In the genomic region with DNA sequence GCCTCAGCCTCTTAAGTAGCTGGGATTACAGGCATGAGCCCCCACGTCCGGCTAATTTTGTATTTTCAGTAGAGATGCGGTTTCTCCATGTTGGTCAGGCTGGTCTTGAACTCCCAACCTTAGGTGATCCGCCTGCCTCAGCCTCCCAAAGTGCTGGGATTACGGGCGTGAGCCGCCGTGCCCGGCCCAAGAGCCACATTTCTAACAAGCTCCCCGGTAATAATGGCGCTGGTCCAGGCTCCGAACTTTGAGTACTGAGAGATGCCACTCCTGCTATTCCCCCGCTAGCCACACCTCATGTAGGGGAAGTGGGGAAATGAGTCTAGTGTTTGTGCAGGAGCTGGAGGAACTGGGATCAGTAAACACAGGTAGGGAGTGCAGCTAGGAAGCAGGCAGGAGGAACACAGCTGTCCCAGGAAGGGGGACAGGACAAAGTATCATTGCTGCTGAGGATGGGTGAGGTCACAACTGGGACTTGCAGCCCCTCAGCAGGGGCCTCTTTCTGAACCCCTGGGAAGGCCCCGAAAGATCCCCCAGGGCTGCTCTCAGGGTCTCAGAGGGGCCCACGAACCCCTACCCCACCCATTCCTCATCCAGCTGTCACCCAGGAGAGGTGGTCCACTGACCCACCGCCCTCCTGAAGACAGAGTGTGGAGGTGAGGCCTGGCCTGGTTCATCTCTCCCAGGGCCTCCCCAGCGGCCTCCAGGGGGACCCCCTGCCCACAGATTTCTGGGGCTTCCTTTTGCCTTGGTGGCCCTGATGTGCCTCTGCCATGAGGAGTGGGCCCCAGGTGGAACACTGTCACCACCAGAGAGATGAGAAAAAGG, we compare ENCODE assay signal across 27 cellular contexts. TPM values are rescaled to one million over a fixed set of nuclear protein-coding genes. Genes with fewer than 3 reads are reported as not detected.
DNase-seq lines count a peak whose midpoint lies in the region; ATAC-seq and TF ChIP-seq lines count a peak whose summit lies in the region.
"Had no signal": no experiment of that assay in that cellular context is flagged by ENCODE, and none has a peak within 500 bp of the region (broad histone marks: within the 10 kb centered on the region; RNA-seq: fewer than 3 reads in every experiment).

No MANE protein-coding gene starts in this region.

- peak; percentile 13 to 44; a peak in 2 of 4 replicates for TF ChIP-seq CTCF in GM23338 (conservative IDR thresholded peaks at IDR 0.05; ENCODE audit: low read depth in 2 of 2)
- TF ChIP-seq CTCF in SU-DHL-6 (IDR thresholded peaks at IDR 0.05; ENCODE audit: insufficient read depth, low read length, poor library complexity, severe bottlenecking) = no peak

- H3K9me3 ChIP-seq in BLaER1 (no peaks in the 10 kb centered on the region), SU-DHL-6 (ENCODE audit: insufficient read depth, low read length) (no peaks in the 10 kb centered on the region)
- H3K9me3 ChIP-seq: SJSA1, thoracic aorta, uterus had no signal

- H3K27me3 ChIP-seq in BLaER1 = peaks cover 22% of the 10 kb centered on the region; the same call in 1 of the 2 replicates
- H3K27me3 ChIP-seq in GM23338 (ENCODE audit: insufficient read depth) = peaks cover 17% of the 10 kb centered on the region
- no peaks in the 10 kb centered on the region for H3K27me3 ChIP-seq in SU-DHL-6 (ENCODE audit: low read length)

- H3K27ac Mint-ChIP-seq in GM23338 = no peak overlapping the region
- H3K27ac Mint-ChIP-seq: IgD-negative memory B cell; stimulated activated naive CD8-positive, alpha-beta T cell treated with anti-CD3 and anti-CD28 coated beads, Interleukin-15, Interleukin-2, amounts not matched to agents 100 ng/mL and 50 ng/mL, for 24 hours had no signal

- H4K20me1 ChIP-seq in BLaER1 = peaks cover 4% of the 10 kb centered on the region
- H4K20me1 ChIP-seq in GM23338 (replicated peaks; ENCODE audit: insufficient read depth) = no peaks in the 10 kb centered on the region
- H4K20me1 ChIP-seq in SU-DHL-6 (ENCODE audit: low read depth, low read length) = no peaks in the 10 kb centered on the region

- H3K4me2 ChIP-seq in BLaER1 (peak overlapping the region; percentile 57), GM23338 (no peak overlapping the region), SU-DHL-6 (ENCODE audit: low read depth, low read length, poor library complexity, severe bottlenecking) (no peak overlapping the region)

- H3K9ac ChIP-seq in BLaER1 (no peak overlapping the region), SU-DHL-6 (ENCODE audit: low read length) (peak overlapping the region; percentile 39; the same call in 1 of the 2 replicates)

- ATAC-seq in GM23338 (no peak), GM21786 (IDR thresholded peaks at IDR 0.05; ENCODE audit: unreplicated experiment) (no peak), HG03196 (IDR thresholded peaks at IDR 0.05; ENCODE audit: unreplicated experiment) (no peak), HG02678 (IDR thresholded peaks at IDR 0.05; ENCODE audit: unreplicated experiment) (no peak)
- ATAC-seq: naive thymus-derived CD4-positive, alpha-beta T cell had no signal

- H3K27ac ChIP-seq in BLaER1 (peak overlapping the region; percentile 22; the same call in 1 of the 2 replicates), GM23338 (ENCODE audit: low read depth) (no peak overlapping the region), SU-DHL-6 (ENCODE audit: low read depth, low read length) (peak overlapping the region; percentile 60)
- H3K27ac ChIP-seq: SJSA1, skin epidermis, thoracic aorta, uterus had no signal

- DNase-seq in GM23338 (ENCODE audit: low spot score) = no peak
- DNase-seq: activated CD4-positive, alpha-beta T cell treated with anti-CD3 and anti-CD28 coated beads, Interleukin-2, amount 50 U/mL, for 48 hours; activated naive CD4-positive, alpha-beta T cell treated with anti-CD3 and anti-CD28 coated beads, Interleukin-2, amount 50 U/mL, for 16 hours; amygdala; C1 segment of cervical spinal cord; COR-L47; DMS79 treated with DMSO at 0.1 percent for 48 hours; islet precursor cell; naive thymus-derived CD4-positive, alpha-beta T cell; NCI-H1105; NCI-H187 treated with DMSO at 0.1 percent for 48 hours; NCI-H524 treated with DMSO at 0.1 percent for 48 hours; T-helper 1 cell; uterus had no signal

- H3K4me3 Mint-ChIP-seq in GM23338 = no peak overlapping the region
- H3K4me3 Mint-ChIP-seq: stimulated activated naive CD8-positive, alpha-beta T cell treated with anti-CD3 and anti-CD28 coated beads, Interleukin-15, Interleukin-2, amounts not matched to agents 100 ng/mL and 50 ng/mL, for 24 hours had no signal

- H3K9me2 ChIP-seq in GM23338 (ENCODE audit: insufficient read depth) (no peaks in the 10 kb centered on the region), SU-DHL-6 (replicated peaks; ENCODE audit: insufficient read depth, low read length) (no peaks in the 10 kb centered on the region)

- H3K9me3 Mint-ChIP-seq in GM23338 = no peaks in the 10 kb centered on the region
- H3K9me3 Mint-ChIP-seq: IgD-negative memory B cell; naive thymus-derived CD4-positive, alpha-beta T cell; stimulated activated naive CD8-positive, alpha-beta T cell treated with anti-CD3 and anti-CD28 coated beads, Interleukin-15, Interleukin-2, amounts not matched to agents 100 ng/mL and 50 ng/mL, for 24 hours had no signal

- peaks cover 17% of the 10 kb centered on the region; the same call in 2 of the 3 replicates for H3K4me1 Mint-ChIP-seq in GM23338

- H3K4me3 ChIP-seq in BLaER1 (no peak overlapping the region), GM23338 (no peak overlapping the region), SU-DHL-6 (ENCODE audit: insufficient read depth, low read length, poor library complexity, severe bottlenecking) (no peak overlapping the region)
- H3K4me3 ChIP-seq: SJSA1, skin epidermis, thoracic aorta, uterus had no signal

- H3F3A ChIP-seq in GM23338 (replicated peaks; ENCODE audit: low read depth) = peaks cover 22% of the 10 kb centered on the region
- peaks cover 33% of the 10 kb centered on the region for H3F3A ChIP-seq in SU-DHL-6 (ENCODE audit: insufficient read depth)

- H3K4me1 ChIP-seq in BLaER1 (peaks cover 64% of the 10 kb centered on the region), GM23338 (ENCODE audit: insufficient read depth) (peaks cover 20% of the 10 kb centered on the region; the same call in 1 of the 2 replicates)

- H3K27me3 Mint-ChIP-seq in GM23338 (ENCODE audit: insufficient read depth, low read depth, poor library complexity) = peaks cover 18% of the 10 kb centered on the region

- no peaks in the 10 kb centered on the region for H3K36me3 Mint-ChIP-seq in GM23338 (ENCODE audit: low read depth)
- H3K36me3 Mint-ChIP-seq: IgD-negative memory B cell; naive thymus-derived CD4-positive, alpha-beta T cell had no signal

- H2AFZ ChIP-seq in GM23338 (no peak overlapping the region), SU-DHL-6 (ENCODE audit: low read depth, low read length, severe bottlenecking) (no peak overlapping the region)

- H3K79me2 ChIP-seq in GM23338 (replicated peaks; ENCODE audit: insufficient read depth) = no peaks in the 10 kb centered on the region
- no peaks in the 10 kb centered on the region for H3K79me2 ChIP-seq in SU-DHL-6 (ENCODE audit: insufficient read depth, low read length)

- H3K36me3 ChIP-seq in BLaER1 (no peaks in the 10 kb centered on the region), GM23338 (ENCODE audit: insufficient read depth) (no peaks in the 10 kb centered on the region), SU-DHL-6 (ENCODE audit: low read length) (no peaks in the 10 kb centered on the region)
- H3K36me3 ChIP-seq: SJSA1, thoracic aorta, uterus had no signal

TF ChIP-seq in GM23338, 12 proteins besides CTCF, POLR2A, EP300 and RAD21 (continues in another document):
- TF ChIP-seq ZNF331 (CRISPR knock-in tag; IDR thresholded peaks at IDR 0.05; ENCODE audit: low read depth) (no peak), ZNF114 (CRISPR knock-in tag; IDR thresholded peaks at IDR 0.05) (no peak)

RNA-seq across cellular contexts. Expression of gene KREMEN2, which starts 3.7 kb away (rescaled TPM):
- 16.1 and 17.6 TPM in 2 replicates for total RNA-seq in GM23338 (2014; rRNA removed; shearing (Covaris generic))
- 4.7 and 4.9 TPM in 2 replicates for polyA plus RNA-seq in GM23338 (2016; fragmentation: Nextera tagmentation; extraction: Ambion mirVana)
- total RNA-seq: liver; naive thymus-derived CD4-positive, alpha-beta T cell; osteocyte; SJSA1; thoracic aorta had no signal
- polyA plus RNA-seq: liver; naive thymus-derived CD4-positive, alpha-beta T cell had no signal

RNA-seq across cellular contexts. Expression of gene PAQR4, which starts 8.8 kb away (rescaled TPM):
- total RNA-seq in GM23338 (2014; rRNA removed; shearing (Covaris generic)) = 17.7 and 29.3 TPM in 2 replicates
- 7.0 and 8.8 TPM in 2 replicates for polyA plus RNA-seq in GM23338 (2016; fragmentation: Nextera tagmentation; extraction: Ambion mirVana)

RNA-seq across cellular contexts. Expression of gene PKMYT1, which starts 19.8 kb away (rescaled TPM):
- total RNA-seq in GM23338 (2014; rRNA removed; shearing (Covaris generic)) = 82.1 and 100 TPM in 2 replicates
- polyA plus RNA-seq in GM23338 (2016; fragmentation: Nextera tagmentation; extraction: Ambion mirVana) = 90.9 and 104 TPM in 2 replicates
- polyA plus RNA-seq: naive thymus-derived CD4-positive, alpha-beta T cell had no signal

RNA-seq across cellular contexts. Expression of gene FLYWCH1, which starts 48.7 kb away (rescaled TPM):
- total RNA-seq in GM23338 (2014; rRNA removed; shearing (Covaris generic)) = 22.9 and 29.3 TPM in 2 replicates
- 6.0 and 7.5 TPM in 2 replicates for polyA plus RNA-seq in GM23338 (2016; fragmentation: Nextera tagmentation; extraction: Ambion mirVana)

RNA-seq across cellular contexts. Expression of gene CLDN9, which starts 52.3 kb away (rescaled TPM):
- total RNA-seq in GM23338 (2014; rRNA removed; shearing (Covaris generic)) = 1.0 and 3.0 TPM in 2 replicates
- polyA plus RNA-seq in GM23338 (2016; fragmentation: Nextera tagmentation; extraction: Ambion mirVana) = 1.3 and 1.8 TPM in 2 replicates
- total RNA-seq: osteocyte, SJSA1 had no signal
- polyA plus RNA-seq: AG04450; IgD-negative memory B cell; naive thymus-derived CD4-positive, alpha-beta T cell had no signal
